In genomic region chr13:81929988-81930387, GRCh38 we compare ENCODE assay signal across 9 cellular contexts.
DNase-seq lines count a peak whose midpoint lies in the region; ATAC-seq and TF ChIP-seq lines count a peak whose summit lies in the region.
"Had no signal": no experiment of that assay in that cellular context is flagged by ENCODE, and none has a peak within 500 bp of the region (broad histone marks: within the 10 kb centered on the region; RNA-seq: fewer than 3 reads in every experiment).

No MANE protein-coding gene starts in this region.

- H3K27ac ChIP-seq in 22Rv1 (no peak overlapping the region), Panc1 (ENCODE audit: low read length) (no peak overlapping the region)

- no peaks in the 10 kb centered on the region for H3K27me3 ChIP-seq in Panc1 (ENCODE audit: control insufficient read depth, insufficient read depth, low read length)

- no peaks in the 10 kb centered on the region for H3K36me3 Mint-ChIP-seq in HFFc6 (ENCODE audit: low read depth)
- H3K36me3 Mint-ChIP-seq: memory B cell had no signal

- no peak overlapping the region for H3K4me3 ChIP-seq in Panc1 (ENCODE audit: low read depth in 2 of 2, low read length in 2 of 2)

- no TSS peak for BruUV-seq in Panc1 (replicated peaks; lab: Mats Ljungman, UMichigan)

- no peak overlapping the region for H3K4me3 Mint-ChIP-seq in HFFc6
- H3K4me3 Mint-ChIP-seq: memory B cell had no signal

- no peaks in the 10 kb centered on the region for H3K36me3 ChIP-seq in Panc1 (ENCODE audit: control insufficient read depth, insufficient read depth, low read length)

- no peaks in the 10 kb centered on the region for H3K9me3 ChIP-seq in Panc1 (ENCODE audit: control insufficient read depth, insufficient read depth, low read depth, low read length)

- ATAC-seq in Panc1 (no peak), GM19463 (IDR thresholded peaks at IDR 0.05; ENCODE audit: unreplicated experiment) (no peak), HG02678 (IDR thresholded peaks at IDR 0.05; ENCODE audit: unreplicated experiment) (no peak)

- TF ChIP-seq CTCF in 22Rv1 (IDR thresholded peaks at IDR 0.05) (peak; percentile 74), HFFc6 (IDR thresholded peaks at IDR 0.05) (peak; percentile 65), Panc1 (IDR thresholded peaks at IDR 0.05) (peak; percentile 47; the same call in 1 of the 2 replicates)

- CTCF ChIA-PET in Panc1 (lab: Charles Lee) = no interaction called here

- H3K27ac Mint-ChIP-seq in HFFc6 = no peak overlapping the region
- H3K27ac Mint-ChIP-seq: memory B cell had no signal

- no peaks in the 10 kb centered on the region for H3K4me1 ChIP-seq in Panc1 (ENCODE audit: control insufficient read depth, insufficient read depth, low read length)

- H3K27me3 Mint-ChIP-seq in HFFc6 (ENCODE audit: insufficient read depth) = no peaks in the 10 kb centered on the region
- H3K27me3 Mint-ChIP-seq: memory B cell had no signal

- no peaks in the 10 kb centered on the region for H3K4me1 Mint-ChIP-seq in HFFc6 (ENCODE audit: low read depth)
- H3K4me1 Mint-ChIP-seq: memory B cell had no signal

- intact Hi-C loops in Panc1 (cut with micrococcal nuclease; ENCODE audit: unreplicated experiment) = loop anchor here (10.0 kb wide), 1 partner anchor 415 kb away; no protein-coding TSS in a partner anchor

- peak; percentile 19 for DNase-seq in HFFc6
- no peak for DNase-seq in Panc1 (ENCODE audit: low read depth, low spot score)
- DNase-seq in fibroblast of peridontal ligament (ENCODE audit: extremely low read depth) = peak; percentile 15
- DNase-seq in stimulated activated naive CD4-positive, alpha-beta T cell treated with Interleukin-2 at 50 U/mL for 16 hours (lab: John Stamatoyannopoulos, UW) = no peak
- no peak for DNase-seq in NCI-H128 (lab: John Stamatoyannopoulos, UW; ENCODE audit: unreplicated experiment)

- in situ Hi-C loops in Panc1 (cut with HindIII; ENCODE audit: low pct_unique_long_range_greater_than_20kb, low sequenced_read_pairs) = no loop called here

- no peaks in the 10 kb centered on the region for H3K9me3 Mint-ChIP-seq in HFFc6

- POLR2A ChIA-PET in Panc1 (lab: Charles Lee) = no interaction called here

Comparison
In these comparisons a context has a peak if more than half of its experiments do, and no peak if none do; other contexts are left out.
1. DNase-seq: peak in HFFc6 (single experiment) and fibroblast of peridontal ligament (single experiment); none in Panc1 (single experiment), stimulated activated naive CD4-positive, alpha-beta T cell treated with Interleukin-2 at 50 U/mL for 16 hours (single experiment) and NCI-H128 (single experiment).
2. Peak in every context shown above with its lines, with median percentiles within 50 percentile points of each other: CTCF ChIP-seq.